Comparison of ENCODE assay signal across 1 cellular context in the genomic region with DNA sequence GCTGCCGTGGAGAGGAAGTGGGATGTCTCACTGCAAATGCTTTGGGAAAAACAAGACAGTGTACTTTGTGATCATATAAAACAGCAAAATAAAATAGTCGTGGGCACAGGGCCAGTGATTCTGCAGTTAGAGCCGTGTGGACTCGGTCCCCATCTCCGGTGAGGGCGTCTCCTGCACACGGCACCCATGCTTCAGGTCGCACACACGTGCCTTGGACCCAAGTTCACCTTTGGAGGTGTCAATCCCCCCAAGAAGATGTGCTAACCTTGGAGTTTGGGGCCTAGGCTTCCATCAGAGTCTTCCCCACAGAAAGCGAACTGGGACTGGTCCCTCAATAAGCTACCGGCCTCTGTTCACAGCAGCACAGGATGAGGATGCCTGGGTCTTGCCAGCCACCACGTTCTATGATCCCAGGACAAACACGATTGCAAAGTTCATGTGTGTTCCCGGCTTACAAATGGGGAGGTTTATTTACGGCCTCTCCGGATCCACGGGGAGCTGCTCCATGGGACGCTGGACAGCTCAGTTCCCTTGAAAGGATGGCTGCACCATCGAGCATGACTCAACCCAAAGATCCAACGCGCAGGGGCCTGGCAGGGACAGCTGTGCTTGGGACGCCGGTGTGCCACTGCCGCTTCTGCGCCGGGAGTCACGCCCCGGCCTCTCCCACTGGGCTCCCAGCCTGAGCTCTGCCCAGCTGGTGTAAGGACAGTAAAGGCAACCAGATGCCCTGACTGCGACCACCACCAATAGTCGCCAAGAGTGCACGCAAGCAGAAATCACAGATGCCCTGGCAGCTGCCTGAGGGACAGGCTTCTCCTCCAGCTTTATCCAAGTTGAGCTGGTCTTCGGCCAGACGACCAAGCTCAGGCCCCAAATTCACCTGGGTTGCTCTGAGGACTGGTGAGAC.
TF ChIP-seq lines count a peak whose summit lies in the region.

No MANE protein-coding gene starts in this region.

TF ChIP-seq in IMR-90, 13 proteins besides CTCF, POLR2A, EP300 and RAD21:
- TF ChIP-seq MAFK (IDR thresholded peaks at IDR 0.05; ENCODE audit: low read depth, low read length) (no peak), RFX5 (IDR thresholded peaks at IDR 0.05; ENCODE audit: low read depth, low read length) (no peak), MXI1 (IDR thresholded peaks at IDR 0.05; ENCODE audit: borderline replicate concordance, low read depth, low read length) (no peak), SMC3 (IDR thresholded peaks at IDR 0.05; ENCODE audit: low read depth, low read length) (no peak), FOS (IDR thresholded peaks at IDR 0.05; ENCODE audit: low read depth, low read length) (no peak), MAZ (IDR thresholded peaks at IDR 0.05; ENCODE audit: borderline replicate concordance, low read depth, low read length) (no peak), CHD1 (IDR thresholded peaks at IDR 0.05; ENCODE audit: low read depth, low read length) (no peak), CEBPB (IDR thresholded peaks at IDR 0.05; ENCODE audit: low read depth, low read length) (no peak), NFE2L2 (IDR thresholded peaks at IDR 0.05; ENCODE audit: low read depth, low read length) (no peak), RCOR1 (IDR thresholded peaks at IDR 0.05; ENCODE audit: insufficient replicate concordance, low read length) (no peak), BHLHE40 (IDR thresholded peaks at IDR 0.05; ENCODE audit: low read depth, low read length) (no peak)
- TF ChIP-seq, protein P1, sequence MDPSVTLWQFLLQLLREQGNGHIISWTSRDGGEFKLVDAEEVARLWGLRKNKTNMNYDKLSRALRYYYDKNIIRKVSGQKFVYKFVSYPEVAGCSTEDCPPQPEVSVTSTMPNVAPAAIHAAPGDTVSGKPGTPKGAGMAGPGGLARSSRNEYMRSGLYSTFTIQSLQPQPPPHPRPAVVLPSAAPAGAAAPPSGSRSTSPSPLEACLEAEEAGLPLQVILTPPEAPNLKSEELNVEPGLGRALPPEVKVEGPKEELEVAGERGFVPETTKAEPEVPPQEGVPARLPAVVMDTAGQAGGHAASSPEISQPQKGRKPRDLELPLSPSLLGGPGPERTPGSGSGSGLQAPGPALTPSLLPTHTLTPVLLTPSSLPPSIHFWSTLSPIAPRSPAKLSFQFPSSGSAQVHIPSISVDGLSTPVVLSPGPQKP (IDR thresholded peaks at IDR 0.05; ENCODE audit: borderline replicate concordance, low read depth, low read length) = no peak
- TF ChIP-seq, protein P2, sequence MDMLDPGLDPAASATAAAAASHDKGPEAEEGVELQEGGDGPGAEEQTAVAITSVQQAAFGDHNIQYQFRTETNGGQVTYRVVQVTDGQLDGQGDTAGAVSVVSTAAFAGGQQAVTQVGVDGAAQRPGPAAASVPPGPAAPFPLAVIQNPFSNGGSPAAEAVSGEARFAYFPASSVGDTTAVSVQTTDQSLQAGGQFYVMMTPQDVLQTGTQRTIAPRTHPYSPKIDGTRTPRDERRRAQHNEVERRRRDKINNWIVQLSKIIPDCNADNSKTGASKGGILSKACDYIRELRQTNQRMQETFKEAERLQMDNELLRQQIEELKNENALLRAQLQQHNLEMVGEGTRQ (IDR thresholded peaks at IDR 0.05; ENCODE audit: low read depth, low read length) = no peak
